24 cellular contexts compared by ENCODE assay signal in the genomic region with DNA sequence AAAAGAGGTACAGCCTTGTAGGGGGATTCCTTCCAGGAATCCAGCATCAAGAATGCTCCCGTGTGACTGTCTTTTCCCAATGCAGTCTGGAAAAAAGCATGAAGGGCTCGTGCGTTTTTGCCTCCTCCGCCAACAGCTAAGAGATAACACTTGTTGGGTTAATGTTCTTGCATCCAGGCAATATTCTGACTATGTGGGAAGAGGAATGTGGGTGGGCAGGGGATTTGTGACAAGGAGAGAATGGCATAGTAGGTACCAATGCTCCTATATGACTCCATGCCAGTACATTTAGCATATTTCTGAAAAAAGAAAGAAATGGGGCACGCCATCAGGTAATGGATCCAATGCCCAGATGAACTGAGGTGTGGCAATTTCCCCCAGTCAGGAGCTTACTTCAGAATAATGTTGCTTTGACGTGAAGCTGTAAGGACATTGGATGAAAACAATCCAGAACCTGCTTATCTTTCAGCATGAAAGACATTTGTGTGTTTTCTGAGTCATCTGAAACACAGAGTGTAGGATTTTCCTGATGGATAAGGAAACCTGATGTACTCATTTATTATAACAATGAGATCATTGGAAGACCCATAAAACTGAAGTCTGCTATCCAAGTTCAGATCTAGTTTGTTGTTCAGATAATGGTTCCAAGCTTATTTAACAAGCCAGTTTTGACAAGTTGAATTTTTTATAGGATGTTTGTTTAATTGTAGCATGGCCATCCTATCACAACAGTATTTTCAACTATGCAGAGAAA.
DNase-seq lines count a peak whose midpoint lies in the region; ATAC-seq, FAIRE-seq and TF ChIP-seq lines count a peak whose summit lies in the region.
"Had no signal": no experiment of that assay in that cellular context is flagged by ENCODE, and none has a peak within 500 bp of the region (broad histone marks: within the 10 kb centered on the region; RNA-seq: fewer than 3 reads in every experiment).

No MANE protein-coding gene starts in this region.

- H3K27me3 Mint-ChIP-seq in astrocyte (ENCODE audit: low read depth, unreplicated experiment): no peaks in the 10 kb centered on the region
- H3K27me3 Mint-ChIP-seq: activated CD4-positive, alpha-beta T cell treated with anti-CD3 and anti-CD28 coated beads, Interleukin-2, amount 10 ng/mL, durations not matched to agents 24 days and 14 days; activated CD8-positive, alpha-beta memory T cell treated with anti-CD3 and anti-CD28 coated beads, Interleukin-2, amount 10 ng/mL, durations not matched to agents 7 days and 5 days; activated naive CD8-positive, alpha-beta T cell treated with anti-CD3 and anti-CD28 coated beads, Interleukin-2, amount 10 ng/mL, durations not matched to agents 7 days and 5 days; progenitor cell of endocrine pancreas had no signal

- in situ Hi-C loops in HAP-1 (cut with MboI; ENCODE audit: low sequenced_read_pairs): no loop called here

- no peaks in the 10 kb centered on the region for H3K4me1 Mint-ChIP-seq in astrocyte (ENCODE audit: low read depth, unreplicated experiment)
- H3K4me1 Mint-ChIP-seq: activated CD4-positive, alpha-beta T cell treated with anti-CD3 and anti-CD28 coated beads, Interleukin-2, amount 10 ng/mL, durations not matched to agents 24 days and 14 days; activated CD8-positive, alpha-beta memory T cell treated with anti-CD3 and anti-CD28 coated beads, Interleukin-2, amount 10 ng/mL, durations not matched to agents 7 days and 5 days; activated naive CD8-positive, alpha-beta T cell treated with anti-CD3 and anti-CD28 coated beads, Interleukin-2, amount 10 ng/mL, durations not matched to agents 7 days and 5 days; CD14-positive monocyte; stimulated activated effector memory CD8-positive, alpha-beta T cell treated with anti-CD3 and anti-CD28 coated beads, Interleukin-12 subunit alpha, Interleukin-12 subunit beta, amount 100 ng/mL, for 72 hours had no signal

- no peak for TF ChIP-seq CTCF in astrocyte (IDR thresholded peaks at IDR 0.05; ENCODE audit: insufficient read depth, low read depth, low read length)

- no peak for ATAC-seq in GM18520 (IDR thresholded peaks at IDR 0.05; ENCODE audit: unreplicated experiment)
- ATAC-seq: activated CD8-positive, alpha-beta memory T cell treated with anti-CD3 and anti-CD28 coated beads, Interleukin-2, amount 10 ng/mL, durations not matched to agents 7 days and 5 days; heart left ventricle; left ventricle myocardium superior; stimulated activated effector memory CD8-positive, alpha-beta T cell treated with anti-CD3 and anti-CD28 coated beads, Interleukin-12 subunit alpha, Interleukin-12 subunit beta, amount 100 ng/mL, for 72 hours had no signal

- H3K9ac ChIP-seq in astrocyte (ENCODE audit: low read length): peak overlapping the region; percentile 27

- no peaks in the 10 kb centered on the region for H4K20me1 ChIP-seq in astrocyte (ENCODE audit: insufficient read depth, low read length)

- H3K36me3 Mint-ChIP-seq in astrocyte (ENCODE audit: low read depth, unreplicated experiment): no peaks in the 10 kb centered on the region
- H3K36me3 Mint-ChIP-seq: activated CD8-positive, alpha-beta memory T cell treated with anti-CD3 and anti-CD28 coated beads, Interleukin-2, amount 10 ng/mL, durations not matched to agents 7 days and 5 days; activated naive CD8-positive, alpha-beta T cell treated with anti-CD3 and anti-CD28 coated beads, Interleukin-2, amount 10 ng/mL, durations not matched to agents 7 days and 5 days; CD14-positive monocyte; stimulated activated effector memory CD8-positive, alpha-beta T cell treated with anti-CD3 and anti-CD28 coated beads, Interleukin-12 subunit alpha, Interleukin-12 subunit beta, amount 100 ng/mL, for 72 hours had no signal

- H3K4me1 ChIP-seq in astrocyte (ENCODE audit: insufficient read depth, low read length) (peaks cover 12% of the 10 kb centered on the region), HAP-1 (peaks cover 9% of the 10 kb centered on the region)

- no peak overlapping the region for H3K4me3 ChIP-seq in astrocyte (ENCODE audit: insufficient read depth, low read depth, low read length)
- H3K4me3 ChIP-seq in HAP-1: no peak overlapping the region
- H3K4me3 ChIP-seq: heart left ventricle had no signal

- no peak overlapping the region for H3K4me3 Mint-ChIP-seq in astrocyte (ENCODE audit: unreplicated experiment)
- H3K4me3 Mint-ChIP-seq: activated CD4-positive, alpha-beta T cell treated with anti-CD3 and anti-CD28 coated beads, Interleukin-2, amount 10 ng/mL, durations not matched to agents 24 days and 14 days; activated CD8-positive, alpha-beta memory T cell treated with anti-CD3 and anti-CD28 coated beads, Interleukin-2, amount 10 ng/mL, durations not matched to agents 7 days and 5 days; activated naive CD8-positive, alpha-beta T cell treated with anti-CD3 and anti-CD28 coated beads, Interleukin-2, amount 10 ng/mL, durations not matched to agents 7 days and 5 days; CD14-positive monocyte; neural crest cell; stimulated activated effector memory CD8-positive, alpha-beta T cell treated with anti-CD3 and anti-CD28 coated beads, Interleukin-12 subunit alpha, Interleukin-12 subunit beta, amount 100 ng/mL, for 72 hours had no signal

- DNase-seq in COLO829 (ENCODE audit: low spot score) (peak; percentile 25), HT-29 (ENCODE audit: low spot score) (peak; percentile 58), astrocyte (ENCODE audit: low read depth) (peak; percentile 91), iris pigment epithelial cell (ENCODE audit: low read depth) (peak; percentile 45), HAP-1 (ENCODE audit: low spot score in 2 of 2) (no peak), NCI-H2196 (lab: John Stamatoyannopoulos, UW; ENCODE audit: unreplicated experiment) (no peak), HPDE6-E6E7 (ENCODE audit: extremely low spot score) (no peak)
- DNase-seq: activated CD8-positive, alpha-beta memory T cell treated with anti-CD3 and anti-CD28 coated beads, Interleukin-2, amount 10 ng/mL, durations not matched to agents 7 days and 5 days; activated naive CD8-positive, alpha-beta T cell treated with anti-CD3 and anti-CD28 coated beads, Interleukin-2, amount 10 ng/mL, durations not matched to agents 7 days and 5 days; cortex of kidney; DMS 273 treated with DMSO at 0.1 percent for 48 hours; heart left ventricle; left ventricle myocardium superior; NCI-H1092 treated with DMSO at 0.1 percent for 48 hours; NCI-H1930; NCI-H446; SIG-M5 had no signal

- H3K27me3 ChIP-seq in astrocyte (ENCODE audit: insufficient read depth, low read length) (no peaks in the 10 kb centered on the region), HAP-1 (ENCODE audit: low read depth) (no peaks in the 10 kb centered on the region)
- H3K27me3 ChIP-seq: heart left ventricle had no signal

- no peak overlapping the region for H2AFZ ChIP-seq in astrocyte (ENCODE audit: low read depth, low read length)

- H3K79me2 ChIP-seq in astrocyte (ENCODE audit: insufficient read depth, low read length): no peaks in the 10 kb centered on the region

- FAIRE-seq in astrocyte (lab: Jason Lieb, UNC): peak; percentile 29
- FAIRE-seq: urothelium cell line had no signal

- no peaks in the 10 kb centered on the region for H3K36me3 ChIP-seq in astrocyte (ENCODE audit: insufficient read depth, low read length)
- H3K36me3 ChIP-seq in HAP-1 (replicated peaks): no peaks in the 10 kb centered on the region
- H3K36me3 ChIP-seq: heart left ventricle had no signal

- H3K4me2 ChIP-seq in astrocyte (ENCODE audit: low read length): peak overlapping the region; percentile 17

- H3K9me3 Mint-ChIP-seq in astrocyte (ENCODE audit: unreplicated experiment): no peaks in the 10 kb centered on the region
- H3K9me3 Mint-ChIP-seq: activated CD4-positive, alpha-beta T cell treated with anti-CD3 and anti-CD28 coated beads, Interleukin-2, amount 10 ng/mL, durations not matched to agents 24 days and 14 days; activated naive CD8-positive, alpha-beta T cell treated with anti-CD3 and anti-CD28 coated beads, Interleukin-2, amount 10 ng/mL, durations not matched to agents 7 days and 5 days; neural crest cell; stimulated activated effector memory CD8-positive, alpha-beta T cell treated with anti-CD3 and anti-CD28 coated beads, Interleukin-12 subunit alpha, Interleukin-12 subunit beta, amount 100 ng/mL, for 72 hours had no signal

- H3K9me3 ChIP-seq in astrocyte (ENCODE audit: insufficient read depth, low read depth, low read length) (no peaks in the 10 kb centered on the region), HAP-1 (no peaks in the 10 kb centered on the region)
- H3K9me3 ChIP-seq: heart left ventricle had no signal

- no peak overlapping the region for H3K27ac Mint-ChIP-seq in astrocyte (ENCODE audit: unreplicated experiment)
- H3K27ac Mint-ChIP-seq: activated CD4-positive, alpha-beta T cell treated with anti-CD3 and anti-CD28 coated beads, Interleukin-2, amount 10 ng/mL, durations not matched to agents 24 days and 14 days; activated CD8-positive, alpha-beta memory T cell treated with anti-CD3 and anti-CD28 coated beads, Interleukin-2, amount 10 ng/mL, durations not matched to agents 7 days and 5 days; activated naive CD8-positive, alpha-beta T cell treated with anti-CD3 and anti-CD28 coated beads, Interleukin-2, amount 10 ng/mL, durations not matched to agents 7 days and 5 days; CD14-positive monocyte; progenitor cell of endocrine pancreas; stimulated activated effector memory CD8-positive, alpha-beta T cell treated with anti-CD3 and anti-CD28 coated beads, Interleukin-12 subunit alpha, Interleukin-12 subunit beta, amount 100 ng/mL, for 72 hours had no signal

- peak overlapping the region; percentile 72 for H3K27ac ChIP-seq in astrocyte (ENCODE audit: low read depth, low read length)
- H3K27ac ChIP-seq: heart left ventricle had no signal

Comparison
In these comparisons a context has a peak if more than half of its experiments do, and no peak if none do; other contexts are left out.
1. DNase-seq: peak in COLO829 (single experiment), HT-29 (single experiment), astrocyte (single experiment) and iris pigment epithelial cell (single experiment); none in HAP-1 (0 of 2), NCI-H2196 (single experiment) and HPDE6-E6E7 (single experiment).